In the genomic region with DNA sequence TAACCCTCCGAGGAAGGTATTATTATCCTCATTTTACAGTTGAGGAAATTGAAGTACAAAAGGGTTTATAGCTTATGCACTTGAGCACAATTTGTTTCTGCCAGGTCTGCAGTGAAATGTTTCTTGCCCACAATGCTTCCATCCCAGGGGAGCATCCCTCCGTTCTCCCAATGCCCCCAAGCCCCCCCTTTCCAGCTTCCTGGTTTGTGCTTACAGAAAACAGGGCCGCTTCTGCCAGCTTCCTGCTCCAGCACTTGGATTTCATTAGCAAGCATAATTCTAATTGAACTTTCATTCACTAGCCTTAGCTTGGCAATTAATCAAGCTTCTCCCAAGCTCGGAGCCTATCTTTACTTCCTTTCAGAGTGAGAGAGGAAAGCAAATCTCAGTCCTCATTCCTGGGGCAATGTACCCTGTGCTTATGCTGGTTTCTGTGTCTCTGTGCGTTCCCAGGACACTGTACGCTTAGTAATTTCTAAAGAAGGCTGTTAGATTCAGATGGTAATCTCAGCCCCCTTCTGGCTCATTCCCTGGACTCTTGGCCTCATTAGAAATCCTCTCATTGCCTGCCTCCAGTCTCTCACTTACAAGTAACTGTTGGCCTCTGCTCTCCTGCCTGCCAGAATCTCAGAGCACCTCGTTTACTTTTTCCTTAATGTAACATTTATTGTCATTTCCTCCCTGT, we compare ENCODE assay signal across 19 cellular contexts.
"Had no signal": no experiment of that assay in that cellular context is flagged by ENCODE, and none has a peak within 500 bp of the region (broad histone marks: within the 10 kb centered on the region; RNA-seq: fewer than 3 reads in every experiment).

No MANE protein-coding gene starts in this region.

- H3K36me3 ChIP-seq: colonic mucosa, neutrophil, right atrium auricular region had no signal

- H3K27ac ChIP-seq: colonic mucosa, hepatocyte, neutrophil, right atrium auricular region had no signal

- H3K9me3 ChIP-seq: colonic mucosa, neutrophil, right atrium auricular region had no signal

- H2AFZ ChIP-seq: hepatocyte had no signal

- ATAC-seq: left ventricle myocardium superior had no signal

- H3K4me3 ChIP-seq: colonic mucosa, hepatocyte, right atrium auricular region had no signal

- H3K4me3 Mint-ChIP-seq: naive B cell, nephron had no signal

- H3K4me2 ChIP-seq: hepatocyte had no signal

- DNase-seq: colonic mucosa; dermis blood vessel endothelial cell; foreskin melanocyte; head of caudate nucleus; kidney; left cardiac atrium; left ventricle myocardium superior; mesendoderm; naive B cell; posterior cingulate gyrus; small intestine; stimulated activated CD4-positive, alpha-beta T cell treated with anti-CD3 and anti-CD28 coated beads, Interleukin-12 subunit alpha, Interleukin-12 subunit beta, amount 100 ng/mL, for 4 hours; stimulated activated naive CD4-positive, alpha-beta T cell treated with Interleukin-2 at 50 U/mL for 16 hours; trophoblast cell had no signal

- H3K4me1 Mint-ChIP-seq: naive B cell, nephron had no signal

- H3K36me3 Mint-ChIP-seq: naive B cell had no signal

- FAIRE-seq: kidney, small intestine, urothelium cell line had no signal

- H3K79me2 ChIP-seq: hepatocyte had no signal

- H3K9me3 Mint-ChIP-seq: nephron had no signal

- H3K27ac Mint-ChIP-seq: naive B cell, nephron had no signal

- H3K27me3 ChIP-seq: colonic mucosa, hepatocyte, right atrium auricular region had no signal

- H3K4me1 ChIP-seq: colonic mucosa, right atrium auricular region had no signal
